In the genomic region with DNA sequence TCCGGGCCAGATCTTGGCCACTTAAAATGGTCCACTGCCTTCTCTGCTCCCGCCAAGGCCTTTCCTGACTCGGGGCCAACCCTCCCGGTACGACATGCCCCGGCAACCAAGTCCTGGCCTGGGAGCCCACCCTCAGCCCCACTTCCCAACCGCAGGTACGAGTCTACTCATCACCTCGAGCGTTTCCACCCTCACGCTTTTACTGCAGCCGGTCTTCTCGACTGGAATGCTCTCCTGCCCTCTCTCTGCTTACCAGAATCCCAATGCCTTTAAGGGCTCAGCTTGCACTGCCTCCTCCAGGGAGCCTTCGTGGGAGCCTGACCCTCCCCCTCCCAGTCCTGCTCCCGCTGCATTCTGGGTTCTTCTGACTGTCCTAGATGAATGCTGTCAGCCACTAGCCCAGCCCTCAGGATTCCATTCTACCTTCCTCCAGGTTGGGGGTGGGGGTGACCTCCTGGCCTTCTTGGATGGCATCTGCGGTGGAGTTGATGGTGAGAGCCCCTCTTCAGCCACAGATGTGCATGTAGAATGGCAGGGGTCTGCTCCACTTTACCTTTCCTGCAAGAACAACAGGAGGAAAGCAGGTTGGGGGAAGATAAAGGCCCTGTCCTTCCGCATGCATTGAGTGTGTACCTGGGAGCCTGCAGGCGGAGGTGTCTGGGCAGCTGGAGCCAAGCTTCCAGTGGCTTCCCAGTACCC, we compare ENCODE assay signal across 8 cellular contexts. TPM values are rescaled to one million over a fixed set of nuclear protein-coding genes. Genes with fewer than 3 reads are reported as not detected.
A peak's percentile ranks its signal among the peaks of the same experiment; 100 is the strongest.
DNase-seq lines count a peak whose midpoint lies in the region; ATAC-seq and TF ChIP-seq lines count a peak whose summit lies in the region.

No MANE protein-coding gene starts in this region.

- H3K4me2 ChIP-seq in smooth muscle cell = peak overlapping the region; percentile 77

- peak overlapping the region; percentile 64 for H3K4me3 Mint-ChIP-seq in activated CD8-positive, alpha-beta T cell treated with anti-CD3 and anti-CD28 coated beads, Interleukin-2, amount 10 ng/mL, durations not matched to agents 7 days and 5 days

- CTCF ChIA-PET in activated CD8-positive, alpha-beta T cell treated with anti-CD3 and anti-CD28 coated beads, Interleukin-2, amount 10 ng/mL, durations not matched to agents 7 days and 5 days (lab: Charles Lee) = interaction anchor here (1.0 to 1.5 kb wide), 2 partner anchors 18 to 138 kb away, joined by 3 read pairs; no protein-coding TSS in a partner anchor

- H3K27ac Mint-ChIP-seq in activated CD8-positive, alpha-beta T cell treated with anti-CD3 and anti-CD28 coated beads, Interleukin-2, amount 10 ng/mL, durations not matched to agents 7 days and 5 days = peak overlapping the region; percentile 76

- POLR2A ChIA-PET in activated CD8-positive, alpha-beta T cell treated with anti-CD3 and anti-CD28 coated beads, Interleukin-2, amount 10 ng/mL, durations not matched to agents 7 days and 5 days (lab: Charles Lee) = no interaction called here

- no peaks in the 10 kb centered on the region for H3K9me3 ChIP-seq in HUES48 (ENCODE audit: control insufficient read depth, insufficient read depth, low read length)
- H3K9me3 ChIP-seq in iPS-18a (ENCODE audit: control insufficient read depth, low read depth, low read length) = no peaks in the 10 kb centered on the region
- no peaks in the 10 kb centered on the region for H3K9me3 ChIP-seq in smooth muscle cell (replicated peaks; ENCODE audit: low read depth)

- H3K27me3 Mint-ChIP-seq in activated CD8-positive, alpha-beta T cell treated with anti-CD3 and anti-CD28 coated beads, Interleukin-2, amount 10 ng/mL, durations not matched to agents 7 days and 5 days (ENCODE audit: low read depth) = peaks cover 16% of the 10 kb centered on the region

- H2AFZ ChIP-seq in smooth muscle cell (ENCODE audit: low read depth) = no peak overlapping the region

- peak overlapping the region; percentile 80 for H3K4me3 ChIP-seq in HUES48 (ENCODE audit: low read depth, low read length)
- H3K4me3 ChIP-seq in iPS-18a (ENCODE audit: low read length) = peak overlapping the region; percentile 73
- H3K4me3 ChIP-seq in smooth muscle cell = peak overlapping the region; percentile 80

- no peak for ATAC-seq in activated CD8-positive, alpha-beta T cell treated with anti-CD3 and anti-CD28 coated beads, Interleukin-2, amount 10 ng/mL, durations not matched to agents 7 days and 5 days
- no peak for ATAC-seq in HG03025 (IDR thresholded peaks at IDR 0.05; ENCODE audit: low FRiP score, unreplicated experiment)

- H3K9me3 Mint-ChIP-seq in activated CD8-positive, alpha-beta T cell treated with anti-CD3 and anti-CD28 coated beads, Interleukin-2, amount 10 ng/mL, durations not matched to agents 7 days and 5 days (ENCODE audit: insufficient read depth) = no peaks in the 10 kb centered on the region

- H3K27me3 ChIP-seq in HUES48 (ENCODE audit: control insufficient read depth, insufficient read depth, low read length) (0 out of 2 replicates have a peak, but pooled peaks cover 5% of the 10 kb centered on the region), iPS-18a (ENCODE audit: control insufficient read depth, insufficient read depth, low read length) (peaks cover 10% of the 10 kb centered on the region), smooth muscle cell (ENCODE audit: low read depth) (no peaks in the 10 kb centered on the region)

- peaks cover 38% of the 10 kb centered on the region for H4K20me1 ChIP-seq in smooth muscle cell (ENCODE audit: low read depth)

- no peak for TF ChIP-seq CTCF in smooth muscle cell (IDR thresholded peaks at IDR 0.05; ENCODE audit: borderline replicate concordance, insufficient read depth, poor library complexity, severe bottlenecking)

- peaks cover 53% of the 10 kb centered on the region for H3K4me1 Mint-ChIP-seq in activated CD8-positive, alpha-beta T cell treated with anti-CD3 and anti-CD28 coated beads, Interleukin-2, amount 10 ng/mL, durations not matched to agents 7 days and 5 days (ENCODE audit: low read depth)

- in situ Hi-C loops in KBM-7 (cut with MboI; ENCODE audit: low pct_unique_long_range_greater_than_20kb, low sequenced_read_pairs) = no loop called here

- H3K9ac ChIP-seq in HUES48 (ENCODE audit: low read depth, low read length) = peak overlapping the region; percentile 59; the same call in 1 of the 2 replicates
- H3K9ac ChIP-seq in iPS-18a (ENCODE audit: low read length) = peak overlapping the region; percentile 48
- peak overlapping the region; percentile 56 for H3K9ac ChIP-seq in smooth muscle cell (ENCODE audit: low read depth)

- H3K79me2 ChIP-seq in smooth muscle cell (ENCODE audit: low read depth) = peaks cover 32% of the 10 kb centered on the region

- H3K27ac ChIP-seq in HUES48 (ENCODE audit: low read depth, low read length) (peak overlapping the region; percentile 94), iPS-18a (ENCODE audit: low read length) (peak overlapping the region; percentile 71), smooth muscle cell (ENCODE audit: low read depth) (peak overlapping the region; percentile 97)

- H3K36me3 ChIP-seq in HUES48 (ENCODE audit: control insufficient read depth, insufficient read depth, low read length) = no peaks in the 10 kb centered on the region
- H3K36me3 ChIP-seq in iPS-18a (ENCODE audit: control insufficient read depth, low read depth, low read length) = no peaks in the 10 kb centered on the region
- no peaks in the 10 kb centered on the region for H3K36me3 ChIP-seq in smooth muscle cell (ENCODE audit: low read depth)

- DNase-seq in activated CD8-positive, alpha-beta T cell treated with anti-CD3 and anti-CD28 coated beads, Interleukin-2, amount 10 ng/mL, durations not matched to agents 7 days and 5 days = no peak
- no peak for DNase-seq in smooth muscle cell (lab: John Stamatoyannopoulos, UW; ENCODE audit: unreplicated experiment)
- no peak for DNase-seq in KBM-7
- DNase-seq in NCI-H187 treated with DMSO at 0.1 percent for 48 hours (lab: John Stamatoyannopoulos, UW) = no peak
- DNase-seq in NCI-H2029 (lab: John Stamatoyannopoulos, UW) = no peak

- peaks cover 43% of the 10 kb centered on the region for H3K4me1 ChIP-seq in HUES48 (ENCODE audit: control insufficient read depth, insufficient read depth, low read length)
- peaks cover 39% of the 10 kb centered on the region for H3K4me1 ChIP-seq in iPS-18a (ENCODE audit: control insufficient read depth, low read depth, low read length)
- H3K4me1 ChIP-seq in smooth muscle cell (ENCODE audit: low read depth) = peaks cover 30% of the 10 kb centered on the region

- H3F3A ChIP-seq in smooth muscle cell (ENCODE audit: low read depth) = peaks cover 33% of the 10 kb centered on the region

- WGBS in smooth muscle cell (ENCODE audit: low lambda C conversion rate) = 14% methylated on average over 18 of the region's 18 CpGs

- H3K36me3 Mint-ChIP-seq in activated CD8-positive, alpha-beta T cell treated with anti-CD3 and anti-CD28 coated beads, Interleukin-2, amount 10 ng/mL, durations not matched to agents 7 days and 5 days (ENCODE audit: low read depth) = peaks cover 9% of the 10 kb centered on the region

RNA-seq across cellular contexts. Expression of a gene that starts 1.1 kb away (rescaled TPM):
- 10 to 100 TPM; 15.6 to 16.0 TPM for total RNA-seq in activated CD8-positive, alpha-beta T cell treated with anti-CD3 and anti-CD28 coated beads, Interleukin-2, amount 10 ng/mL, durations not matched to agents 7 days and 5 days
- total RNA-seq in smooth muscle cell = 124 and 159 TPM in 2 replicates
- polyA plus RNA-seq in smooth muscle cell = 198 and 252 TPM in 2 replicates

RNA-seq across cellular contexts. Expression of a gene that starts 37.9 kb away (rescaled TPM):
- not detected for total RNA-seq in activated CD8-positive, alpha-beta T cell treated with anti-CD3 and anti-CD28 coated beads, Interleukin-2, amount 10 ng/mL, durations not matched to agents 7 days and 5 days
- total RNA-seq in smooth muscle cell = 0.13 and 0.31 TPM in 2 replicates
- polyA plus RNA-seq in smooth muscle cell = 0.60 and 0.75 TPM in 2 replicates

RNA-seq across cellular contexts. Expression of a gene that starts 47.0 kb away (rescaled TPM):
- total RNA-seq in activated CD8-positive, alpha-beta T cell treated with anti-CD3 and anti-CD28 coated beads, Interleukin-2, amount 10 ng/mL, durations not matched to agents 7 days and 5 days = 1 to 10 TPM in 1 of 2 experiments, under 1 TPM in 1; 0.97 to 1.2 TPM
- total RNA-seq in smooth muscle cell = 1.7 and 2.3 TPM in 2 replicates
- polyA plus RNA-seq in smooth muscle cell = 10.2 and 10.6 TPM in 2 replicates

RNA-seq across cellular contexts. Expression of a gene that starts 47.0 kb away (rescaled TPM):
- 10 to 100 TPM; 10.8 to 11.0 TPM for total RNA-seq in activated CD8-positive, alpha-beta T cell treated with anti-CD3 and anti-CD28 coated beads, Interleukin-2, amount 10 ng/mL, durations not matched to agents 7 days and 5 days
- 27.6 and 29.5 TPM in 2 replicates for total RNA-seq in smooth muscle cell
- 41.6 and 57.0 TPM in 2 replicates for polyA plus RNA-seq in smooth muscle cell
